Comparison of ENCODE assay signal across 8 cellular contexts in genomic region chr5:1078206-1078605, GRCh38.
"Had no signal": no experiment of that assay in that cellular context is flagged by ENCODE, and none has a peak within 500 bp of the region (broad histone marks: within the 10 kb centered on the region; RNA-seq: fewer than 3 reads in every experiment).

No MANE protein-coding gene starts in this region.

- H3K4me2 ChIP-seq: GM23338 had no signal

- H3K9me3 Mint-ChIP-seq: GM23338, H9 had no signal

- H3K4me1 Mint-ChIP-seq: GM23338, H9 had no signal

- H3K4me3 Mint-ChIP-seq: GM23338, H9 had no signal

- H3K27ac Mint-ChIP-seq: GM23338, H9 had no signal

- H2AFZ ChIP-seq: GM23338 had no signal

- DNase-seq: H9, HCEC 1CT, KG1 had no signal

- FAIRE-seq: H1, H54, HTR-8/SVneo, K562 had no signal

- H3K4me3 ChIP-seq: GM23338, K562 had no signal

- ATAC-seq: GM23338, K562 had no signal
